ENCODE assay signal across 15 cellular contexts in the genomic region with DNA sequence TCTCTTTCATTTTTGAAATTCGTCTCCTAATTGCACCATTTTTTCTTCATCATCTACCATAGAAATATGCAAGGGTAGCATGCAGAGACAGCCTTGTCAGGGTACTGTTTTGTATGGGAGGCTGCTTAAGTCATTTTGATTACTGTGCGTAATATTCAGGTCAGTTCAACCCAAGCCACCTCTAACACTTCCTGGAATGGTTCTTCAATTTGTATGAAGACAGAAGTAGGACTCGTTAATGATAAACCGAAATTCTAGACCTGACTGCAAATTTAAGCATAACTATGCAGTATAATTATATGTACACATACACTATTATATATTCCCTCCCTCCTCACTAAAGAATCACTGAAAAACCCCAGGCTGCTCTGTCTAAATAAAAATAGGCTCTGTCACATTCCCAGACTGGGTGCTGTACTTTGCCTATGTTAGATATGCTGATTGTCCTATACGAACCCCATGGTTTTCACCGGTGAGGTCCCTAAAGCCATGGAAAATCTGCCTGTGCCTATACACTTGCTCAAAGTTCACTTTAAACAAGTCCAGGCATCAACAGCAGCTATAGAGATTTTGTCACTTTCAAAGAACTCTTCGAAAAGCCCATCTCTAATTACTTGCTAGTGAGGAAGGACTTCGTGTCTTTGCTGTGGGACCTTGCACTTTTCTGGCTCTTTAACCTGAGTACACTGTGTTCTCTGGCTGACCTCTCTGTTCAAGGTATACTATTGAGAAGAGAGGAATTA.
DNase-seq lines count a peak whose midpoint lies in the region; ATAC-seq, FAIRE-seq and TF ChIP-seq lines count a peak whose summit lies in the region.
"Had no signal": no experiment of that assay in that cellular context is flagged by ENCODE, and none has a peak within 500 bp of the region (broad histone marks: within the 10 kb centered on the region; RNA-seq: fewer than 3 reads in every experiment).

No MANE protein-coding gene starts in this region.

- H3K4me1 Mint-ChIP-seq in activated CD8-positive, alpha-beta memory T cell treated with anti-CD3 and anti-CD28 coated beads, Interleukin-2, amount 10 ng/mL, durations not matched to agents 7 days and 5 days = peaks cover 8% of the 10 kb centered on the region
- peaks cover 7% of the 10 kb centered on the region for H3K4me1 Mint-ChIP-seq in activated T-helper 17 cell treated with anti-CD3 and anti-CD28 coated beads, Interleukin-2, amount 50 U/mL, for 72 hours

- ATAC-seq in activated CD8-positive, alpha-beta memory T cell treated with anti-CD3 and anti-CD28 coated beads, Interleukin-2, amount 10 ng/mL, durations not matched to agents 7 days and 5 days = no peak
- ATAC-seq in activated T-helper 17 cell treated with anti-CD3 and anti-CD28 coated beads, Interleukin-2, amount 50 U/mL, for 72 hours (replicated peaks) = no peak
- peak; percentile 76 for ATAC-seq in HepG2
- ATAC-seq: stimulated activated naive CD8-positive, alpha-beta T cell treated with anti-CD3 and anti-CD28 coated beads, Interleukin-15, Interleukin-2, amounts not matched to agents 100 U/mL and 50 U/mL, for 24 hours had no signal

- no peak overlapping the region for H3K27ac Mint-ChIP-seq in activated CD8-positive, alpha-beta memory T cell treated with anti-CD3 and anti-CD28 coated beads, Interleukin-2, amount 10 ng/mL, durations not matched to agents 7 days and 5 days
- no peak overlapping the region for H3K27ac Mint-ChIP-seq in activated T-helper 17 cell treated with anti-CD3 and anti-CD28 coated beads, Interleukin-2, amount 50 U/mL, for 72 hours
- H3K27ac Mint-ChIP-seq: dendritic cell treated with granulocyte-macrophage colony-stimulating factor and Interleukin-4, amounts not matched to agents 40 ng/mL and 50 ng/mL, for 4 days; nephron progenitor cell had no signal

- no peaks in the 10 kb centered on the region for H3K9me3 Mint-ChIP-seq in activated CD8-positive, alpha-beta memory T cell treated with anti-CD3 and anti-CD28 coated beads, Interleukin-2, amount 10 ng/mL, durations not matched to agents 7 days and 5 days (ENCODE audit: low read depth)
- H3K9me3 Mint-ChIP-seq in activated T-helper 17 cell treated with anti-CD3 and anti-CD28 coated beads, Interleukin-2, amount 50 U/mL, for 72 hours = peaks cover 3% of the 10 kb centered on the region
- H3K9me3 Mint-ChIP-seq: nephron progenitor cell had no signal

- DNase-seq in activated CD8-positive, alpha-beta memory T cell treated with anti-CD3 and anti-CD28 coated beads, Interleukin-2, amount 10 ng/mL, durations not matched to agents 7 days and 5 days = no peak
- DNase-seq in activated CD8-positive, alpha-beta memory T cell treated with anti-CD3 and anti-CD28 coated beads for 24 hours = no peak
- DNase-seq in HepG2 (ENCODE audit: low spot score) (peak; percentile 1), small intestine (peak; percentile 38), vagina (ENCODE audit: extremely low spot score in 2 of 2) (no peak), GM12891 (ENCODE audit: insufficient read length, low spot score) (no peak), suprapubic skin (ENCODE audit: low spot score in 2 of 2) (no peak)
- DNase-seq: EL; NCI-H1048; nephron progenitor cell; stimulated activated naive CD8-positive, alpha-beta T cell treated with anti-CD3 and anti-CD28 coated beads, Interleukin-15, Interleukin-2, amounts not matched to agents 100 U/mL and 50 U/mL, for 24 hours; uterus had no signal

- H3K4me3 ChIP-seq in HepG2 (replicated peaks in 1 of 3; ENCODE audit: insufficient read depth in 1 of 3, low read depth in 2 of 3, low read length in 3 of 3) = no peak overlapping the region
- no peak overlapping the region for H3K4me3 ChIP-seq in small intestine (ENCODE audit: low read depth in 1 of 2, low read length in 2 of 2)
- H3K4me3 ChIP-seq in vagina = no peak overlapping the region
- H3K4me3 ChIP-seq in suprapubic skin = no peak overlapping the region
- H3K4me3 ChIP-seq: uterus had no signal

- H3K4me1 ChIP-seq in HepG2 (ENCODE audit: insufficient read depth, low read length) = peaks cover 13% of the 10 kb centered on the region
- peaks cover 0 to 6% of the 10 kb centered on the region in 2 donors for H3K4me1 ChIP-seq in small intestine (ENCODE audit: control insufficient read depth in 2 of 2, insufficient read depth in 1 of 2, low read depth in 1 of 2, low read length in 1 of 2)
- peaks cover 8% of the 10 kb centered on the region for H3K4me1 ChIP-seq in vagina
- H3K4me1 ChIP-seq in suprapubic skin = peaks cover 13% of the 10 kb centered on the region
- H3K4me1 ChIP-seq: uterus had no signal

- H3K36me3 Mint-ChIP-seq in activated CD8-positive, alpha-beta memory T cell treated with anti-CD3 and anti-CD28 coated beads, Interleukin-2, amount 10 ng/mL, durations not matched to agents 7 days and 5 days = peaks cover 1% of the 10 kb centered on the region
- no peaks in the 10 kb centered on the region for H3K36me3 Mint-ChIP-seq in activated T-helper 17 cell treated with anti-CD3 and anti-CD28 coated beads, Interleukin-2, amount 50 U/mL, for 72 hours (ENCODE audit: low read depth)

- in situ Hi-C loops in HepG2 (cut with HindIII; ENCODE audit: extremely low pct_ligation_motif_present, low pct_unique_long_range_greater_than_20kb) = no loop called here

- TF ChIP-seq RAD21 in HepG2 (CRISPR knock-in tag; IDR thresholded peaks at IDR 0.05) = no peak

- TF ChIP-seq CTCF in HepG2 (CRISPR knock-in tag; IDR thresholded peaks at IDR 0.05) (no peak), vagina (IDR thresholded peaks at IDR 0.05) (no peak), suprapubic skin (IDR thresholded peaks at IDR 0.05) (no peak)

- intact Hi-C loops in HepG2 (cut with micrococcal nuclease; ENCODE audit: unreplicated experiment) (no loop called here), vagina (cut with DNase I) (no loop called here)

- H3K36me3 ChIP-seq in HepG2 (replicated peaks in 1 of 2; ENCODE audit: control insufficient read depth in 1 of 2, insufficient read depth in 2 of 2, low read length in 2 of 2) (no peaks in the 10 kb centered on the region), small intestine (ENCODE audit: control insufficient read depth in 2 of 2, insufficient read depth in 2 of 2, low read length in 2 of 2) (no peaks in the 10 kb centered on the region), vagina (no peaks in the 10 kb centered on the region), suprapubic skin (no peaks in the 10 kb centered on the region)
- H3K36me3 ChIP-seq: esophagus muscularis mucosa, uterus had no signal

- no TSS peak for BruUV-seq in HepG2 (replicated peaks; lab: Mats Ljungman, UMichigan)

- H3K27me3 ChIP-seq in HepG2 (ENCODE audit: control insufficient read depth in 1 of 2, insufficient read depth in 2 of 2, low read length in 2 of 2) (no peaks in the 10 kb centered on the region; a peak in 1 of 5 replicates), small intestine (ENCODE audit: control insufficient read depth in 2 of 2, insufficient read depth in 2 of 2, low read length in 2 of 2) (no peaks in the 10 kb centered on the region), vagina (no peaks in the 10 kb centered on the region), suprapubic skin (no peaks in the 10 kb centered on the region)
- H3K27me3 ChIP-seq: esophagus muscularis mucosa, uterus had no signal

- WGBS in HepG2 (ENCODE audit: low lambda C conversion rate) = 16% methylated on average over 8 of the region's 8 CpGs
- 22 to 52% (median 49%) methylated on average over 8 of the region's 8 CpGs for WGBS in small intestine, 3 donors
- WGBS in suprapubic skin = 70% methylated on average over 8 of the region's 8 CpGs

- H3K27ac ChIP-seq in HepG2 (ENCODE audit: extremely low read length, insufficient read depth, low read length) (no peak overlapping the region), small intestine (ENCODE audit: low read depth in 1 of 2, low read length in 1 of 2) (peak overlapping the region in 1 of 2 donors; percentile 39), vagina (no peak overlapping the region), suprapubic skin (no peak overlapping the region)
- H3K27ac ChIP-seq: uterus had no signal

- H3K79me2 ChIP-seq in HepG2 (ENCODE audit: insufficient read depth, low read length) = no peaks in the 10 kb centered on the region

- no peak overlapping the region for H2AFZ ChIP-seq in HepG2 (ENCODE audit: low read length)

- POLR2A ChIA-PET in HepG2 (lab: Yijun Ruan, JAX) = no interaction called here

- H4K20me1 ChIP-seq in HepG2 (ENCODE audit: insufficient read depth, low read length) = no peaks in the 10 kb centered on the region

- no peak overlapping the region for H3K9ac ChIP-seq in HepG2 (ENCODE audit: insufficient read depth, low read depth, low read length)

- peak overlapping the region; percentile 51 for H3K4me2 ChIP-seq in HepG2 (ENCODE audit: low read depth, low read length)

- H3K27me3 Mint-ChIP-seq in activated CD8-positive, alpha-beta memory T cell treated with anti-CD3 and anti-CD28 coated beads, Interleukin-2, amount 10 ng/mL, durations not matched to agents 7 days and 5 days = no peaks in the 10 kb centered on the region
- H3K27me3 Mint-ChIP-seq in activated T-helper 17 cell treated with anti-CD3 and anti-CD28 coated beads, Interleukin-2, amount 50 U/mL, for 72 hours = no peaks in the 10 kb centered on the region
- H3K27me3 Mint-ChIP-seq: dendritic cell treated with granulocyte-macrophage colony-stimulating factor and Interleukin-4, amounts not matched to agents 40 ng/mL and 50 ng/mL, for 4 days had no signal

- CTCF ChIA-PET in activated CD8-positive, alpha-beta memory T cell treated with anti-CD3 and anti-CD28 coated beads, Interleukin-2, amount 10 ng/mL, durations not matched to agents 7 days and 5 days (lab: Charles Lee) = no interaction called here
- CTCF ChIA-PET in HepG2 (lab: Yijun Ruan, JAX; ENCODE audit: low intra/inter-chr PET ratio, low total read pairs) = no interaction called here

- no peak for TF ChIP-seq EP300 in HepG2 (IDR thresholded peaks at IDR 0.05; ENCODE audit: low read depth in 2 of 2, low read length in 2 of 2)
- TF ChIP-seq EP300 in HepG2 (CRISPR knock-in tag; IDR thresholded peaks at IDR 0.05; ENCODE audit: borderline replicate concordance) = no peak
- TF ChIP-seq EP300 in suprapubic skin (IDR thresholded peaks at IDR 0.05) = no peak

- H3K4me3 Mint-ChIP-seq in activated CD8-positive, alpha-beta memory T cell treated with anti-CD3 and anti-CD28 coated beads, Interleukin-2, amount 10 ng/mL, durations not matched to agents 7 days and 5 days = peak overlapping the region; percentile 36
- peak overlapping the region; percentile 42 for H3K4me3 Mint-ChIP-seq in activated T-helper 17 cell treated with anti-CD3 and anti-CD28 coated beads, Interleukin-2, amount 50 U/mL, for 72 hours
- H3K4me3 Mint-ChIP-seq: dendritic cell treated with granulocyte-macrophage colony-stimulating factor and Interleukin-4, amounts not matched to agents 40 ng/mL and 50 ng/mL, for 4 days; nephron progenitor cell had no signal

- no peak for TF ChIP-seq POLR2A in HepG2 (IDR thresholded peaks at IDR 0.05; ENCODE audit: insufficient read depth in 1 of 2, low read depth in 2 of 2, low read length in 2 of 2)
- TF ChIP-seq POLR2A in vagina (IDR thresholded peaks at IDR 0.05) = no peak
- no peak for TF ChIP-seq POLR2A in GM12891 (IDR thresholded peaks at IDR 0.05; ENCODE audit: low read depth, low read length)
- TF ChIP-seq POLR2A in suprapubic skin (IDR thresholded peaks at IDR 0.05) = no peak

- H3K9me3 ChIP-seq in HepG2 (ENCODE audit: low read length) = no peaks in the 10 kb centered on the region
- H3K9me3 ChIP-seq in small intestine (ENCODE audit: control insufficient read depth, low read depth) = no peaks in the 10 kb centered on the region
- H3K9me3 ChIP-seq in vagina = no peaks in the 10 kb centered on the region
- H3K9me3 ChIP-seq in suprapubic skin = no peaks in the 10 kb centered on the region
- H3K9me3 ChIP-seq: esophagus muscularis mucosa, uterus had no signal

- FAIRE-seq in HepG2 (lab: Jason Lieb, UNC) (no peak), small intestine (lab: Jason Lieb, UNC) (no peak), GM12891 (lab: Jason Lieb, UNC) (no peak)

Comparison
In these comparisons a context has a peak if more than half of its experiments do, and no peak if none do; other contexts are left out.
1. DNase-seq: peak in HepG2 (single experiment) and small intestine (single experiment); none in activated CD8-positive, alpha-beta memory T cell treated with anti-CD3 and anti-CD28 coated beads, Interleukin-2, amount 10 ng/mL, durations not matched to agents 7 days and 5 days (single experiment), activated CD8-positive, alpha-beta memory T cell treated with anti-CD3 and anti-CD28 coated beads for 24 hours (single experiment), vagina (0 of 2), GM12891 (single experiment) and suprapubic skin (0 of 2).